In genomic region chrX:109440475-109440874, GRCh38 we compare ENCODE assay signal across 16 cellular contexts. TPM values are rescaled to one million over a fixed set of nuclear protein-coding genes. Genes with fewer than 3 reads are reported as not detected.
DNase-seq lines count a peak whose midpoint lies in the region; ATAC-seq and TF ChIP-seq lines count a peak whose summit lies in the region.
"Had no signal": no experiment of that assay in that cellular context is flagged by ENCODE, and none has a peak within 500 bp of the region (broad histone marks: within the 10 kb centered on the region; RNA-seq: fewer than 3 reads in every experiment).

No MANE protein-coding gene starts in this region.

- H3K4me3 ChIP-seq in NB4 (ENCODE audit: low read depth, low read length): no peak overlapping the region
- H3K4me3 ChIP-seq in right atrium auricular region: no peak overlapping the region

- no peak for TF ChIP-seq CTCF in GM10248 (IDR thresholded peaks at IDR 0.05; ENCODE audit: control extremely low read depth, extremely low read depth, low read depth, missing control alignments)
- TF ChIP-seq CTCF in NB4 (IDR thresholded peaks at IDR 0.05; ENCODE audit: low read depth, low read length): no peak
- TF ChIP-seq CTCF in right atrium auricular region (IDR thresholded peaks at IDR 0.05): no peak

- no peak overlapping the region for H3K27ac Mint-ChIP-seq in T-helper 17 cell
- H3K27ac Mint-ChIP-seq: naive thymus-derived CD8-positive, alpha-beta T cell had no signal

- CTCF ChIA-PET in GM10248 (lab: Yijun Ruan, JAX): no interaction called here

- ATAC-seq in GM19468 (IDR thresholded peaks at IDR 0.05; ENCODE audit: extremely low read depth, unreplicated experiment) (peak; percentile 49), HG02973 (IDR thresholded peaks at IDR 0.05; ENCODE audit: unreplicated experiment) (peak; percentile 93), GM18861 (IDR thresholded peaks at IDR 0.05; ENCODE audit: unreplicated experiment) (no peak), T-helper 17 cell (no peak)
- ATAC-seq: naive thymus-derived CD8-positive, alpha-beta T cell; Panc1 had no signal

- DNase-seq in GM10248 (ENCODE audit: extremely low spot score) (peak; percentile 6), NB4 (ENCODE audit: low read depth) (peak; percentile 7), T-helper 17 cell (no peak), right atrium auricular region (ENCODE audit: low spot score) (no peak), head of caudate nucleus (no peak)
- DNase-seq: activated T-cell treated with anti-CD3 and anti-CD28 coated beads, Interleukin-2, amount 50 U/mL, for 1 hour; central memory CD4-positive, alpha-beta T cell; DMS79; kidney glomerular epithelial cell; naive thymus-derived CD8-positive, alpha-beta T cell; NCI-H1694 had no signal

- H3K4me1 Mint-ChIP-seq in T-helper 17 cell: no peaks in the 10 kb centered on the region
- H3K4me1 Mint-ChIP-seq: naive thymus-derived CD8-positive, alpha-beta T cell had no signal

- H3K9me3 ChIP-seq in T-helper 17 cell (ENCODE audit: control insufficient read depth, low read length, poor library complexity, severe bottlenecking) (peaks cover 4% of the 10 kb centered on the region), right atrium auricular region (no peaks in the 10 kb centered on the region)

- intact Hi-C loops in head of caudate nucleus (cut with DNase I): no loop called here

- TF ChIP-seq POLR2A in NB4 (IDR thresholded peaks at IDR 0.05; ENCODE audit: extremely low read depth, insufficient read length): no peak

- no peaks in the 10 kb centered on the region for H3K27me3 Mint-ChIP-seq in T-helper 17 cell

- H3K36me3 ChIP-seq in right atrium auricular region: no peaks in the 10 kb centered on the region

- POLR2A ChIA-PET in GM10248 (lab: Yijun Ruan, JAX): no interaction called here

- no peaks in the 10 kb centered on the region for H3K36me3 Mint-ChIP-seq in T-helper 17 cell (ENCODE audit: low read depth)
- H3K36me3 Mint-ChIP-seq: naive thymus-derived CD8-positive, alpha-beta T cell had no signal

- H3K4me3 Mint-ChIP-seq in T-helper 17 cell: no peak overlapping the region
- H3K4me3 Mint-ChIP-seq: naive thymus-derived CD8-positive, alpha-beta T cell had no signal

- H3K4me1 ChIP-seq in right atrium auricular region: no peaks in the 10 kb centered on the region

- no peaks in the 10 kb centered on the region for H3K27me3 ChIP-seq in right atrium auricular region

- no peak overlapping the region for H3K27ac ChIP-seq in right atrium auricular region

RNA-seq across cellular contexts. Expression of gene GUCY2F, which starts 41.4 kb away (rescaled TPM):
- total RNA-seq in T-helper 17 cell (not detected), right atrium auricular region (not detected)
- total RNA-seq: naive thymus-derived CD8-positive, alpha-beta T cell; skeletal muscle tissue had no signal

Comparison
In these comparisons a context has a peak if more than half of its experiments do, and no peak if none do; other contexts are left out.
1. DNase-seq: peak in GM10248 (single experiment) and NB4 (single experiment); none in T-helper 17 cell (0 of 3), right atrium auricular region (single experiment) and head of caudate nucleus (0 of 42).
2. ATAC-seq: peak in GM19468 (single experiment) and HG02973 (single experiment); none in GM18861 (single experiment) and T-helper 17 cell (single experiment).